1 cellular context compared by ENCODE assay signal in the genomic region with DNA sequence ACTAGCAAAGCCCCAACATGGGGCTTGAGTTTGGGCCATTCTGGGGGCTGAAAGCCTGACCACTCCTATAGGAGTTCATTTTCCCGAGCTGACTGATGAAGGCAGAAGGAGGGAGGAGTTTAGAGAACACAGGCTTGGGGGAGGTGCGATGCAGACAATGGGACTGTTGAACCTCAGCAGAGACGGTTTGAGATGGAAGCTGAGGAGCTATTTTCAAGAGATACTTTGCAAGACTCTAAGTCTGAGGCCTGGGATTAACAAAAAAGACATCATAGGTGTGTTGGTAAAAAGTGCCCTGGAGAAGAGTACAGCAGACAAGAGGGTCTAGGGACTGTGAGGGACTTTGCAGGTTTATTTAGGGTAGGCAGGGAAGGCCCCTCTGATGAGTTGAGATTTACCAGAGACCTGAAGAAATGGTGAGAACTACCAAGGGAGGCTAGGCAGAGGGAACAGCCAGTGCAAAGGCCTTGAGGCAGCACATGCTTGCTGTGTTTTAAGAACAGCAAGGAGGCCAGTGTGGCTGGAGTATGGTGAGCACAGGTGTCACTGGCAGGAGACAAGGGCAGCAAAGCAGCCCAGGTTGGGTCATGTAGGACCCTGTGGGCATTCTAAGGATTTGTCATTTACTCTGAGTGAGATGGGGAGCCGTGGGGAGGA.
TF ChIP-seq lines count a peak whose summit lies in the region.

No MANE protein-coding gene starts in this region.

TF ChIP-seq in GM12878, 131 proteins besides CTCF, POLR2A, EP300 and RAD21 (continued from another document):
- TF ChIP-seq, protein P1, sequence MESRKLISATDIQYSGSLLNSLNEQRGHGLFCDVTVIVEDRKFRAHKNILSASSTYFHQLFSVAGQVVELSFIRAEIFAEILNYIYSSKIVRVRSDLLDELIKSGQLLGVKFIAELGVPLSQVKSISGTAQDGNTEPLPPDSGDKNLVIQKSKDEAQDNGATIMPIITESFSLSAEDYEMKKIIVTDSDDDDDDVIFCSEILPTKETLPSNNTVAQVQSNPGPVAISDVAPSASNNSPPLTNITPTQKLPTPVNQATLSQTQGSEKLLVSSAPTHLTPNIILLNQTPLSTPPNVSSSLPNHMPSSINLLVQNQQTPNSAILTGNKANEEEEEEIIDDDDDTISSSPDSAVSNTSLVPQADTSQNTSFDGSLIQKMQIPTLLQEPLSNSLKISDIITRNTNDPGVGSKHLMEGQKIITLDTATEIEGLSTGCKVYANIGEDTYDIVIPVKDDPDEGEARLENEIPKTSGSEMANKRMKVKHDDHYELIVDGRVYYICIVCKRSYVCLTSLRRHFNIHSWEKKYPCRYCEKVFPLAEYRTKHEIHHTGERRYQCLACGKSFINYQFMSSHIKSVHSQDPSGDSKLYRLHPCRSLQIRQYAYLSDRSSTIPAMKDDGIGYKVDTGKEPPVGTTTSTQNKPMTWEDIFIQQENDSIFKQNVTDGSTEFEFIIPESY (IDR thresholded peaks at IDR 0.05): no peak
- peak; percentile 46; the same call in 1 of the 2 replicates for TF ChIP-seq SIN3A (IDR thresholded peaks at IDR 0.05; ENCODE audit: low read depth, low read length)
- peak; percentile 47; the same call in 1 of the 2 replicates for TF ChIP-seq MLLT1 (IDR thresholded peaks at IDR 0.05)
- peak; percentile 58; the same call in 1 of the 2 replicates for TF ChIP-seq CHD2 (IDR thresholded peaks at IDR 0.05; ENCODE audit: borderline replicate concordance, low read depth, low read length)
- TF ChIP-seq ZNF687 (IDR thresholded peaks at IDR 0.05): 0 out of 2 replicates have a peak, but pooled peaks have one; percentile 45
- TF ChIP-seq IRF3 (IDR thresholded peaks at IDR 0.05): no peak
- TF ChIP-seq EGR1 (IDR thresholded peaks at IDR 0.05; ENCODE audit: borderline replicate concordance in 1 of 2, low read depth in 2 of 2, low read length in 2 of 2): no peak
- TF ChIP-seq MYB (IDR thresholded peaks at IDR 0.05; ENCODE audit: borderline replicate concordance, low read depth, low read length): no peak
- peak; percentile 33; the same call in 1 of the 2 replicates for TF ChIP-seq IKZF1 (conservative IDR thresholded peaks at IDR 0.05)
- no peak for TF ChIP-seq NBN (IDR thresholded peaks at IDR 0.05)
- TF ChIP-seq IKZF2 (IDR thresholded peaks at IDR 0.05): peak; percentile 15 to 19; a peak in 1 of 4 replicates
- 0 out of 2 replicates have a peak, but pooled peaks have one; percentile 36 for TF ChIP-seq BRCA1 (IDR thresholded peaks at IDR 0.05; ENCODE audit: low read depth, low read length)
- TF ChIP-seq CEBPB (IDR thresholded peaks at IDR 0.05; ENCODE audit: borderline replicate concordance in 1 of 2, low read depth in 2 of 2, low read length in 2 of 2): no peak
